18 cellular contexts compared by ENCODE assay signal in genomic region chr5:163893301-163893700, GRCh38.
DNase-seq lines count a peak whose midpoint lies in the region; ATAC-seq and TF ChIP-seq lines count a peak whose summit lies in the region.
"Had no signal": no experiment of that assay in that cellular context is flagged by ENCODE, and none has a peak within 500 bp of the region (broad histone marks: within the 10 kb centered on the region; RNA-seq: fewer than 3 reads in every experiment).

No MANE protein-coding gene starts in this region.

- peaks cover 3% of the 10 kb centered on the region for H3K9me3 ChIP-seq in adipocyte (ENCODE audit: control insufficient read depth, low read length)
- H3K9me3 ChIP-seq: SK-N-SH had no signal

- H3K27me3 ChIP-seq in adipocyte (replicated peaks; ENCODE audit: control insufficient read depth, insufficient read depth, low read length): no peaks in the 10 kb centered on the region

- H3K36me3 ChIP-seq in adipocyte (ENCODE audit: control insufficient read depth, insufficient read depth, low read length, severe bottlenecking): no peaks in the 10 kb centered on the region

- ATAC-seq in omental fat pad (ENCODE audit: low FRiP score): peak; percentile 48
- ATAC-seq: Right ventricle myocardium inferior had no signal

- H3K4me1 ChIP-seq in adipocyte (ENCODE audit: control insufficient read depth, insufficient read depth, low read length): peaks cover 34% of the 10 kb centered on the region

- H3K9ac ChIP-seq in adipocyte (ENCODE audit: low read length): no peak overlapping the region
- H3K9ac ChIP-seq: SK-N-SH had no signal

- peak; percentile 82 for DNase-seq in HCEC 1CT
- peak; percentile 78 for DNase-seq in adipocyte (ENCODE audit: low read depth)
- peak; percentile 57 for DNase-seq in fibroblast of gingiva (ENCODE audit: low read depth)
- DNase-seq in omental fat pad (ENCODE audit: low spot score): no peak
- DNase-seq in activated CD4-positive, CD25-positive, alpha-beta regulatory T cell treated with anti-CD3 and anti-CD28 coated beads, Interleukin-2, amount 50 U/mL, for 72 hours: no peak
- DNase-seq in NCI-H1930 (lab: John Stamatoyannopoulos, UW): no peak
- no peak for DNase-seq in NCI-H526 (lab: John Stamatoyannopoulos, UW)
- no peak for DNase-seq in HUDEP-2 (lab: John Stamatoyannopoulos, UW; ENCODE audit: unreplicated experiment in 76 of 76)
- DNase-seq: CD8-positive, alpha-beta memory T cell; H7; Kasumi-1; NCI-H1417 treated with DMSO at 0.1 percent for 48 hours; NCI-H2227 treated with DMSO at 0.1 percent for 48 hours; NCI-H526 treated with DMSO at 0.1 percent for 48 hours; NK-92 treated with Interleukin-12 subunit alpha and Interleukin-12 subunit beta, amount 100 ng/mL, for 24 hours; PC-9; SK-N-SH had no signal

- TF ChIP-seq CTCF in omental fat pad (IDR thresholded peaks at IDR 0.05): no peak

- no peak overlapping the region for H3K4me3 ChIP-seq in adipocyte (ENCODE audit: low read length)
- H3K4me3 ChIP-seq: PC-9 had no signal

Comparison
In these comparisons a context has a peak if more than half of its experiments do, and no peak if none do; other contexts are left out.
1. DNase-seq: peak in HCEC 1CT (single experiment), adipocyte (single experiment) and fibroblast of gingiva (single experiment); none in omental fat pad (single experiment), activated CD4-positive, CD25-positive, alpha-beta regulatory T cell treated with anti-CD3 and anti-CD28 coated beads, Interleukin-2, amount 50 U/mL, for 72 hours (single experiment), NCI-H1930 (0 of 2), NCI-H526 (0 of 2) and HUDEP-2 (0 of 76).